Comparison of ENCODE assay signal across 7 cellular contexts in genomic region chr12:91361864-91362263, GRCh38.
DNase-seq lines count a peak whose midpoint lies in the region; ATAC-seq and TF ChIP-seq lines count a peak whose summit lies in the region.

No MANE protein-coding gene starts in this region.

- TF ChIP-seq RAD21 in Ishikawa (IDR thresholded peaks at IDR 0.05; ENCODE audit: low read depth): peak; percentile 52

- no peak overlapping the region for H3K27ac ChIP-seq in RWPE2 (ENCODE audit: poor library complexity, severe bottlenecking)

- DNase-seq in GM06990 (ENCODE audit: extremely low read depth, insufficient read length): no peak
- DNase-seq in RWPE2 (ENCODE audit: low spot score): no peak
- DNase-seq in fibroblast of peridontal ligament (ENCODE audit: extremely low read depth): peak; percentile 84
- peak; percentile 34 for DNase-seq in retina
- no peak for DNase-seq in activated CD8-positive, alpha-beta memory T cell treated with anti-CD3 and anti-CD28 coated beads, Interleukin-2, amount 50 U/mL, for 4 hours

- TF ChIP-seq CTCF in GM06990 (IDR thresholded peaks at IDR 0.05; ENCODE audit: insufficient read depth, low read length, poor library complexity, severe bottlenecking) (peak; percentile 56), RWPE2 (IDR thresholded peaks at IDR 0.05; ENCODE audit: poor library complexity, severe bottlenecking) (peak; percentile 89)

- no peak for TF ChIP-seq EP300 in Ishikawa (IDR thresholded peaks at IDR 0.05; ENCODE audit: borderline replicate concordance)

- H3K27me3 ChIP-seq in GM06990 (replicated peaks; ENCODE audit: control insufficient read depth, insufficient read depth, low read length): no peaks in the 10 kb centered on the region
- no peaks in the 10 kb centered on the region for H3K27me3 ChIP-seq in RWPE2 (ENCODE audit: insufficient read depth, poor library complexity, severe bottlenecking)

- no peak overlapping the region for H3K4me3 ChIP-seq in GM06990 (replicated peaks; ENCODE audit: low read depth, low read length)
- H3K4me3 ChIP-seq in RWPE2 (ENCODE audit: severe bottlenecking): no peak overlapping the region

- H3K36me3 ChIP-seq in GM06990 (ENCODE audit: control insufficient read depth, insufficient read depth, low read length): no peaks in the 10 kb centered on the region
- no peaks in the 10 kb centered on the region for H3K36me3 ChIP-seq in RWPE2 (ENCODE audit: low read depth)

- H3K4me1 ChIP-seq in RWPE2 (ENCODE audit: insufficient read depth, poor library complexity, severe bottlenecking): no peaks in the 10 kb centered on the region

- ATAC-seq in RWPE2 (ENCODE audit: low read depth) (no peak), GM21390 (IDR thresholded peaks at IDR 0.05; ENCODE audit: unreplicated experiment) (no peak)

- no peaks in the 10 kb centered on the region for H3K9me3 ChIP-seq in RWPE2 (ENCODE audit: severe bottlenecking)

TF ChIP-seq in Ishikawa, 13 proteins besides CTCF, POLR2A, EP300 and RAD21:
- TF ChIP-seq ZBTB7A (IDR thresholded peaks at IDR 0.05; ENCODE audit: low read depth) (no peak), EGR1 (IDR thresholded peaks at IDR 0.05) (no peak), CEBPB (IDR thresholded peaks at IDR 0.05) (no peak), USF1 (IDR thresholded peaks at IDR 0.05) (no peak)
- TF ChIP-seq, protein P1, sequence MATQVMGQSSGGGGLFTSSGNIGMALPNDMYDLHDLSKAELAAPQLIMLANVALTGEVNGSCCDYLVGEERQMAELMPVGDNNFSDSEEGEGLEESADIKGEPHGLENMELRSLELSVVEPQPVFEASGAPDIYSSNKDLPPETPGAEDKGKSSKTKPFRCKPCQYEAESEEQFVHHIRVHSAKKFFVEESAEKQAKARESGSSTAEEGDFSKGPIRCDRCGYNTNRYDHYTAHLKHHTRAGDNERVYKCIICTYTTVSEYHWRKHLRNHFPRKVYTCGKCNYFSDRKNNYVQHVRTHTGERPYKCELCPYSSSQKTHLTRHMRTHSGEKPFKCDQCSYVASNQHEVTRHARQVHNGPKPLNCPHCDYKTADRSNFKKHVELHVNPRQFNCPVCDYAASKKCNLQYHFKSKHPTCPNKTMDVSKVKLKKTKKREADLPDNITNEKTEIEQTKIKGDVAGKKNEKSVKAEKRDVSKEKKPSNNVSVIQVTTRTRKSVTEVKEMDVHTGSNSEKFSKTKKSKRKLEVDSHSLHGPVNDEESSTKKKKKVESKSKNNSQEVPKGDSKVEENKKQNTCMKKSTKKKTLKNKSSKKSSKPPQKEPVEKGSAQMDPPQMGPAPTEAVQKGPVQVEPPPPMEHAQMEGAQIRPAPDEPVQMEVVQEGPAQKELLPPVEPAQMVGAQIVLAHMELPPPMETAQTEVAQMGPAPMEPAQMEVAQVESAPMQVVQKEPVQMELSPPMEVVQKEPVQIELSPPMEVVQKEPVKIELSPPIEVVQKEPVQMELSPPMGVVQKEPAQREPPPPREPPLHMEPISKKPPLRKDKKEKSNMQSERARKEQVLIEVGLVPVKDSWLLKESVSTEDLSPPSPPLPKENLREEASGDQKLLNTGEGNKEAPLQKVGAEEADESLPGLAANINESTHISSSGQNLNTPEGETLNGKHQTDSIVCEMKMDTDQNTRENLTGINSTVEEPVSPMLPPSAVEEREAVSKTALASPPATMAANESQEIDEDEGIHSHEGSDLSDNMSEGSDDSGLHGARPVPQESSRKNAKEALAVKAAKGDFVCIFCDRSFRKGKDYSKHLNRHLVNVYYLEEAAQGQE (IDR thresholded peaks at IDR 0.05; ENCODE audit: low read depth): no peak
- TF ChIP-seq, protein P2, sequence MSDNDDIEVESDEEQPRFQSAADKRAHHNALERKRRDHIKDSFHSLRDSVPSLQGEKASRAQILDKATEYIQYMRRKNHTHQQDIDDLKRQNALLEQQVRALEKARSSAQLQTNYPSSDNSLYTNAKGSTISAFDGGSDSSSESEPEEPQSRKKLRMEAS (IDR thresholded peaks at IDR 0.05): no peak
TF ChIP-seq in Ishikawa: peak in this region for 0.

Comparison
In these comparisons a context has a peak if more than half of its experiments do, and no peak if none do; other contexts are left out.
1. DNase-seq: peak in fibroblast of peridontal ligament (single experiment) and retina (single experiment); none in GM06990 (single experiment), RWPE2 (single experiment) and activated CD8-positive, alpha-beta memory T cell treated with anti-CD3 and anti-CD28 coated beads, Interleukin-2, amount 50 U/mL, for 4 hours (single experiment).